ENCODE assay signal across 8 cellular contexts in the genomic region with DNA sequence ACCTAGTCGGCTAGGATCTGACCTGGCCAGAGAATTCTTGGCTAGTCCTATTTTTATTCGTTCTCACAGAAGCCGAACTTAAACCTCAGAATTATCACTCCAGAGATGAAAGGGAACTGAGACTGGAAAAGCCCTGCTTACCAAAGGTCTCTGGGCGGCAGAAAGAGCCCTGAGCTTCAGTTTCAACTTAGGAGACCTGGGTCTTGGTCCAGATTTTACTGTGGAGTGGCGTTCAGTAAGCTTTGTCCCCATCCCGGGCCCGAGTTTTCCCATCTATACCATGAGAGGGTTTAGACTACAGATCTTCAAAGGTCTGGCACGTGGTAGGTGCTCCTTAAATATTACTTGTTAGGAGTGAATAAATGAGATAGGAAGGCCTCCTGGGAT. TPM values are rescaled to one million over a fixed set of nuclear protein-coding genes. Genes with fewer than 3 reads are reported as not detected.
DNase-seq lines count a peak whose midpoint lies in the region; ATAC-seq and TF ChIP-seq lines count a peak whose summit lies in the region.

No MANE protein-coding gene starts in this region.

- H3K27ac Mint-ChIP-seq in natural killer cell treated with Interleukin-12 subunit alpha and Interleukin-12 subunit beta and Interleukin-15 and Interleukin-18, amount 100 ng/mL, for 72 hours: peak overlapping the region; percentile 81 to 93

- H3K9ac ChIP-seq in duodenal mucosa (ENCODE audit: low read depth in 1 of 2, low read length in 2 of 2): peak overlapping the region; percentile 83 to 85

- H3K4me1 ChIP-seq in duodenal mucosa (ENCODE audit: control insufficient read depth in 1 of 2, insufficient read depth in 2 of 2, low read length in 2 of 2): peaks cover 17 to 20% of the 10 kb centered on the region in 2 donors

- TF ChIP-seq CTCF in AG04450 (IDR thresholded peaks at IDR 0.05; ENCODE audit: low read depth, low read length): no peak

- ATAC-seq in GM19372 (IDR thresholded peaks at IDR 0.05; ENCODE audit: low read depth, unreplicated experiment) (peak; percentile 9), HG03139 (IDR thresholded peaks at IDR 0.05; ENCODE audit: unreplicated experiment) (no peak), GM18870 (IDR thresholded peaks at IDR 0.05; ENCODE audit: unreplicated experiment) (no peak)
- ATAC-seq in natural killer cell treated with Interleukin-12 subunit alpha and Interleukin-12 subunit beta and Interleukin-15 and Interleukin-18, amount 100 ng/mL, for 72 hours: no peak

- H3K27me3 ChIP-seq in AG04450 (ENCODE audit: control insufficient read depth, insufficient read depth, low read length) (no peaks in the 10 kb centered on the region), duodenal mucosa (ENCODE audit: control insufficient read depth in 1 of 2, insufficient read depth in 2 of 2, low read length in 2 of 2) (no peaks in the 10 kb centered on the region)

- no peaks in the 10 kb centered on the region for H3K36me3 Mint-ChIP-seq in natural killer cell treated with Interleukin-12 subunit alpha and Interleukin-12 subunit beta and Interleukin-15 and Interleukin-18, amount 100 ng/mL, for 72 hours

- no peak for DNase-seq in AG04450 (ENCODE audit: low read depth, low spot score)
- DNase-seq in NCI-H69 (lab: John Stamatoyannopoulos, UW): peak; percentile 50
- no peak for DNase-seq in natural killer cell treated with Interleukin-12 subunit alpha and Interleukin-12 subunit beta and Interleukin-15 and Interleukin-18, amount 100 ng/mL, for 72 hours (ENCODE audit: low spot score)
- DNase-seq in DMS114 treated with DMSO at 0.1 percent for 48 hours (lab: John Stamatoyannopoulos, UW; ENCODE audit: unreplicated experiment): no peak

- CTCF ChIA-PET in AG04450 (lab: Charles Lee): interaction anchor here (0.9 to 2.4 kb wide), 4 partner anchors 44 to 216 kb away, joined by 3 to 10 read pairs (median 4); no protein-coding TSS in a partner anchor

- H3K36me3 ChIP-seq in duodenal mucosa (ENCODE audit: control insufficient read depth in 1 of 2, insufficient read depth in 2 of 2, low read length in 2 of 2): peaks cover under 1 to 3% of the 10 kb centered on the region in 2 donors

- H3K4me3 Mint-ChIP-seq in natural killer cell treated with Interleukin-12 subunit alpha and Interleukin-12 subunit beta and Interleukin-15 and Interleukin-18, amount 100 ng/mL, for 72 hours: peak overlapping the region; percentile 84

- POLR2A ChIA-PET in AG04450 (lab: Yijun Ruan, JAX): interaction anchor here (0.9 to 1.6 kb wide), 5 partner anchors 10 to 64 kb away, joined by 3 to 6 read pairs (median 4); no protein-coding TSS in a partner anchor

- peaks cover 15 to 23% of the 10 kb centered on the region in 2 donors for H3K4me1 Mint-ChIP-seq in natural killer cell treated with Interleukin-12 subunit alpha and Interleukin-12 subunit beta and Interleukin-15 and Interleukin-18, amount 100 ng/mL, for 72 hours (ENCODE audit: low read depth in 2 of 2)

- peak overlapping the region; percentile 79 for H3K4me3 ChIP-seq in AG04450 (ENCODE audit: low read depth, low read length)
- peak overlapping the region; percentile 86 to 98 for H3K4me3 ChIP-seq in duodenal mucosa (ENCODE audit: low read depth in 1 of 2, low read length in 2 of 2)

- no peaks in the 10 kb centered on the region for H3K27me3 Mint-ChIP-seq in natural killer cell treated with Interleukin-12 subunit alpha and Interleukin-12 subunit beta and Interleukin-15 and Interleukin-18, amount 100 ng/mL, for 72 hours

- peak overlapping the region; percentile 66 for H3K27ac ChIP-seq in AG04450 (ENCODE audit: low read depth, low read length)
- H3K27ac ChIP-seq in duodenal mucosa (ENCODE audit: low read depth, low read length): peak overlapping the region; percentile 50

- no peaks in the 10 kb centered on the region for H3K9me3 Mint-ChIP-seq in natural killer cell treated with Interleukin-12 subunit alpha and Interleukin-12 subunit beta and Interleukin-15 and Interleukin-18, amount 100 ng/mL, for 72 hours

- H3K9me3 ChIP-seq in AG04450 (ENCODE audit: control insufficient read depth, insufficient read depth, low read length) (no peaks in the 10 kb centered on the region; the same call in 1 of the 2 replicates), duodenal mucosa (ENCODE audit: control insufficient read depth in 1 of 2, low read length in 2 of 2) (no peaks in the 10 kb centered on the region)

RNA-seq across cellular contexts. Expression of gene NEU3, which starts 0.5 kb away (rescaled TPM):
- polyA plus RNA-seq in AG04450 (2011; rRNA removed): 5.6 and 5.7 TPM in 2 replicates
- 13.7 and 19.6 TPM in 2 replicates for polyA minus RNA-seq in AG04450 (2011; rRNA and poly(A)+ RNA removed)
- total RNA-seq in natural killer cell treated with Interleukin-12 subunit alpha and Interleukin-12 subunit beta and Interleukin-15 and Interleukin-18, amount 100 ng/mL, for 72 hours: 10 to 100 TPM; 17.8 to 35.0 TPM

RNA-seq across cellular contexts. Expression of gene SPCS2, which starts 40.2 kb away (rescaled TPM):
- polyA plus RNA-seq in AG04450 (2011; rRNA removed): 108 and 195 TPM in 2 replicates
- polyA minus RNA-seq in AG04450 (2011; rRNA and poly(A)+ RNA removed): 51.8 and 85.3 TPM in 2 replicates
- 100 to 1,000 TPM; 110 to 168 TPM for total RNA-seq in natural killer cell treated with Interleukin-12 subunit alpha and Interleukin-12 subunit beta and Interleukin-15 and Interleukin-18, amount 100 ng/mL, for 72 hours

RNA-seq across cellular contexts. Expression of gene XRRA1, which starts 40.4 kb away (rescaled TPM):
- 5.6 and 7.0 TPM in 2 replicates for polyA plus RNA-seq in AG04450 (2011; rRNA removed)
- polyA minus RNA-seq in AG04450 (2011; rRNA and poly(A)+ RNA removed): 17.9 and 25.5 TPM in 2 replicates
- total RNA-seq in natural killer cell treated with Interleukin-12 subunit alpha and Interleukin-12 subunit beta and Interleukin-15 and Interleukin-18, amount 100 ng/mL, for 72 hours: 10 to 100 TPM; 12.2 to 31.2 TPM
